In genomic region chr2:216664593-216665034, GRCh38 we compare ENCODE assay signal across 10 cellular contexts. TPM values are rescaled to one million over a fixed set of nuclear protein-coding genes. Genes with fewer than 3 reads are reported as not detected.
DNase-seq lines count a peak whose midpoint lies in the region; ATAC-seq, FAIRE-seq and TF ChIP-seq lines count a peak whose summit lies in the region.
"Had no signal": no experiment of that assay in that cellular context is flagged by ENCODE, and none has a peak within 500 bp of the region (broad histone marks: within the 10 kb centered on the region; RNA-seq: fewer than 3 reads in every experiment).

No MANE protein-coding gene starts in this region.

- DNase-seq in Right ventricle myocardium inferior (ENCODE audit: missing footprints) (peak; percentile 30), cardiac septum (ENCODE audit: low spot score) (no peak), esophagus squamous epithelium (lab: John Stamatoyannopoulos, UW) (no peak), urothelium cell line (ENCODE audit: low spot score) (peak; percentile 65), GM12891 (ENCODE audit: insufficient read length, low spot score) (no peak), MV-4-11 (lab: John Stamatoyannopoulos, UW) (no peak)
- no peak for DNase-seq in central memory CD4-positive, alpha-beta T cell
- DNase-seq: HCEC 1CT had no signal

- H3K9me3 ChIP-seq in OCI-LY3 (ENCODE audit: insufficient read depth, low read length) (no peaks in the 10 kb centered on the region), esophagus squamous epithelium (no peaks in the 10 kb centered on the region)

- intact Hi-C loops in Right ventricle myocardium inferior (cut with DNase I) (no loop called here), cardiac septum (cut with DNase I) (loop anchor here (5.0 kb wide), 1 partner anchor 82 kb away; no protein-coding TSS in a partner anchor), esophagus squamous epithelium (cut with DNase I) (no loop called here)

- H3K27ac ChIP-seq in OCI-LY3 (ENCODE audit: low read length): no peak overlapping the region
- peak overlapping the region in 3 of 4 donors; percentile 18 to 55 (median 30) for H3K27ac ChIP-seq in esophagus squamous epithelium

- H3K36me3 ChIP-seq in OCI-LY3 (replicated peaks; ENCODE audit: low read depth, low read length) (no peaks in the 10 kb centered on the region), esophagus squamous epithelium (peaks cover 0 to 46% (median 0%) of the 10 kb centered on the region in 3 donors)

- H3K4me3 ChIP-seq in OCI-LY3 (ENCODE audit: low read length) (no peak overlapping the region), esophagus squamous epithelium (no peak overlapping the region)
- H3K4me3 ChIP-seq: lung had no signal

- FAIRE-seq in urothelium cell line (lab: Jason Lieb, UNC) (peak; percentile 65), GM12891 (lab: Jason Lieb, UNC) (no peak)

- H3K4me1 ChIP-seq in OCI-LY3 (ENCODE audit: low read length): peaks cover 8% of the 10 kb centered on the region
- peaks cover 17 to 35% (median 17%) of the 10 kb centered on the region in 3 donors for H3K4me1 ChIP-seq in esophagus squamous epithelium

- TF ChIP-seq POLR2A in esophagus squamous epithelium (IDR thresholded peaks at IDR 0.05) (no peak), GM12891 (IDR thresholded peaks at IDR 0.05; ENCODE audit: low read depth, low read length) (no peak)

- H4K20me1 ChIP-seq in OCI-LY3 (ENCODE audit: insufficient read depth, low read length): no peaks in the 10 kb centered on the region

- H3K27me3 ChIP-seq in OCI-LY3 (ENCODE audit: low read depth, low read length): no peaks in the 10 kb centered on the region
- H3K27me3 ChIP-seq in esophagus squamous epithelium: no peaks in the 10 kb centered on the region

- no peak overlapping the region for H3K4me2 ChIP-seq in OCI-LY3 (ENCODE audit: low read length)

- no peak for ATAC-seq in Right ventricle myocardium inferior

- 44 to 61% methylated on average over 3 to 5 of the region's 6 CpGs for WGBS in esophagus squamous epithelium, 2 donors

- no peak overlapping the region for H3K9ac ChIP-seq in OCI-LY3 (ENCODE audit: low read length)

- peak; percentile 31; the same call in 1 of the 2 replicates for TF ChIP-seq CTCF in OCI-LY3 (IDR thresholded peaks at IDR 0.05; ENCODE audit: low read depth, low read length)
- TF ChIP-seq CTCF in esophagus squamous epithelium (IDR thresholded peaks at IDR 0.05): no peak

- H3K79me2 ChIP-seq in OCI-LY3 (ENCODE audit: low read length): no peaks in the 10 kb centered on the region

- no peak overlapping the region for H2AFZ ChIP-seq in OCI-LY3 (ENCODE audit: low read depth, low read length)

TF ChIP-seq in GM12891, 5 proteins besides CTCF, POLR2A, EP300 and RAD21:
- TF ChIP-seq SPI1 (IDR thresholded peaks at IDR 0.05; ENCODE audit: low read depth, low read length) (no peak), POLR2AphosphoS5 (IDR thresholded peaks at IDR 0.05; ENCODE audit: low read depth, low read length) (no peak), TAF1 (IDR thresholded peaks at IDR 0.05; ENCODE audit: low read depth, low read length) (no peak), PAX5 (IDR thresholded peaks at IDR 0.05; ENCODE audit: insufficient read depth, low read length, severe bottlenecking) (no peak), POU2F2 (IDR thresholded peaks at IDR 0.05; ENCODE audit: low read depth, low read length) (no peak)

RNA-seq across cellular contexts. Expression of gene IGFBP5, which starts 30.7 kb away (rescaled TPM):
- 156 TPM for total RNA-seq in Right ventricle myocardium inferior
- total RNA-seq in cardiac septum: 191 TPM
- 100 to 1,000 TPM in 2 of 4 donors, 10 to 100 TPM in 2; 26.9 to 899 (median 95.4) TPM for total RNA-seq in esophagus squamous epithelium
- polyA plus RNA-seq in GM12891 (2012; ENCODE audit: low read depth, missing spikeins): not detected

RNA-seq across cellular contexts. Expression of gene IGFBP2, which starts 31.4 kb away (rescaled TPM):
- 60.1 TPM for total RNA-seq in Right ventricle myocardium inferior
- total RNA-seq in cardiac septum: 785 TPM
- total RNA-seq in esophagus squamous epithelium: 100 to 1,000 TPM; 113 to 207 (median 167) TPM
- 53.3 TPM for polyA plus RNA-seq in GM12891 (2012; ENCODE audit: low read depth, missing spikeins)

Comparison
In these comparisons a context has a peak if more than half of its experiments do, and no peak if none do; other contexts are left out.
1. DNase-seq: peak in Right ventricle myocardium inferior (single experiment) and urothelium cell line (single experiment); none in cardiac septum (single experiment), esophagus squamous epithelium (single experiment), GM12891 (single experiment), central memory CD4-positive, alpha-beta T cell (single experiment) and MV-4-11 (single experiment).